In the genomic region with DNA sequence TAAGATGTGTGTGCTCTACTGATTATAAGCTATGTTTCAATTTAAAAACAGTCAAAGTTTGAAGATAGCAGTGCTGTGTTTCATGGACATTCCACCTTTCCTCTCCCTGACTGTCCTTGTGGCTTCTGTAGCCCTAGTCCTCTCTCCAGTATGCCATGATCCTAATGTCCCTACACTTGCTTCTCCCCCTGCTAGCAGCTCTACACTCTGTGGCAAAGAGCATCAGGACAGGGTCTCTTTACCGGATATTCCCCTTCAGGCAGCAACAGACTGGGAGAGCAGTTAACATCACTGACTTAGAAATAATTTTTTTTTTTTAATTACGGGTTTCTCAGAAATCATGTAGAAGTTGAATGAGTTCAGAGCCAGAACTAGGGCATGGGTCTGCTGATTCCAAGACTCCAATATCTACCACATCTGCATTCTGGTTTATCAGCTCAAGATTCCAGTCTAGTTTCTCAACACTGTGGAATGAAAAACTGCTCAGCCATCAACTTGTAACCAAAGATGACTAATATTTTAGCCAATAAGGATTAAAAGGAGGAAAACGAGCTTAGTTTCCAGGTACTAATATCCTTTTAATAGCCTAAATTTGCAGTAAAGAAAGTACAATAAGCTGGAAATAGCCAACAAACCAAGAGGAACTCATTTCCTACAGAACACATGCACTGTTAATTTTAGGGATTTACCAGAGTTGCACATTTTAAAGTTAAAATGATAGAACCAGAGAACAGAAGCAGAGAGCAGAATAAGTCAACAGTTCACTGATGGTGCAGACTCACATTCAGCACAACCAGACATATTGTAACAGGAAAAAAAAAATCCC, we compare ENCODE assay signal across 12 cellular contexts. TPM values are rescaled to one million over a fixed set of nuclear protein-coding genes. Genes with fewer than 3 reads are reported as not detected.
DNase-seq lines count a peak whose midpoint lies in the region; ATAC-seq and TF ChIP-seq lines count a peak whose summit lies in the region.
"Had no signal": no experiment of that assay in that cellular context is flagged by ENCODE, and none has a peak within 500 bp of the region (broad histone marks: within the 10 kb centered on the region; RNA-seq: fewer than 3 reads in every experiment).

No MANE protein-coding gene starts in this region.

- no peaks in the 10 kb centered on the region for H3K36me3 ChIP-seq in OCI-LY7 (ENCODE audit: insufficient read depth, low read length)
- H3K36me3 ChIP-seq: colonic mucosa, right lobe of liver had no signal

- H3K4me3 ChIP-seq in epithelial cell of proximal tubule (ENCODE audit: low read depth, low read length) (no peak overlapping the region), OCI-LY7 (ENCODE audit: low read depth, low read length, poor library complexity, severe bottlenecking) (no peak overlapping the region)
- H3K4me3 ChIP-seq: colonic mucosa, right lobe of liver had no signal

- H3K27ac Mint-ChIP-seq in osteocyte (ENCODE audit: unreplicated experiment) = peak overlapping the region; percentile 27
- H3K27ac Mint-ChIP-seq in activated CD8-positive, alpha-beta memory T cell treated with anti-CD3 and anti-CD28 coated beads, Interleukin-2, amount 10 ng/mL, durations not matched to agents 7 days and 5 days = no peak overlapping the region

- peaks cover 4% of the 10 kb centered on the region; the same call in 1 of the 2 replicates for H3K9me3 ChIP-seq in OCI-LY7 (ENCODE audit: low read length)
- H3K9me3 ChIP-seq: colonic mucosa, right lobe of liver had no signal

- DNase-seq in Daoy (ENCODE audit: low read depth) (peak; percentile 69), NCI-H69 (lab: John Stamatoyannopoulos, UW) (peak; percentile 18), epithelial cell of proximal tubule (ENCODE audit: low read depth) (peak; percentile 74), osteocyte (ENCODE audit: extremely low spot score, unreplicated experiment) (no peak), OCI-LY7 (ENCODE audit: low spot score) (no peak), NCI-H774 (lab: John Stamatoyannopoulos, UW) (no peak), NAMALWA (ENCODE audit: low spot score) (no peak)
- no peak for DNase-seq in activated CD8-positive, alpha-beta memory T cell treated with anti-CD3 and anti-CD28 coated beads, Interleukin-2, amount 10 ng/mL, durations not matched to agents 7 days and 5 days
- DNase-seq: colonic mucosa, DMS79, NCI-H2171 treated with DMSO at 0.1 percent for 48 hours, right lobe of liver had no signal

- no peak for ATAC-seq in activated CD8-positive, alpha-beta memory T cell treated with anti-CD3 and anti-CD28 coated beads, Interleukin-2, amount 10 ng/mL, durations not matched to agents 7 days and 5 days

- no peak overlapping the region for H3K4me2 ChIP-seq in OCI-LY7 (ENCODE audit: low read length)

- peaks cover 80% of the 10 kb centered on the region for H3K79me2 ChIP-seq in OCI-LY7 (ENCODE audit: insufficient read depth, low read depth, low read length)

- no peaks in the 10 kb centered on the region for H4K20me1 ChIP-seq in OCI-LY7 (ENCODE audit: insufficient read depth, low read length)

- H2AFZ ChIP-seq in OCI-LY7 (ENCODE audit: low read length) = no peak overlapping the region

- H3K9me3 Mint-ChIP-seq in osteocyte (ENCODE audit: unreplicated experiment) = no peaks in the 10 kb centered on the region
- peaks cover 3% of the 10 kb centered on the region for H3K9me3 Mint-ChIP-seq in activated CD8-positive, alpha-beta memory T cell treated with anti-CD3 and anti-CD28 coated beads, Interleukin-2, amount 10 ng/mL, durations not matched to agents 7 days and 5 days (ENCODE audit: low read depth)

- H3K4me1 Mint-ChIP-seq in osteocyte (ENCODE audit: unreplicated experiment) = peaks cover 19% of the 10 kb centered on the region
- peaks cover 19% of the 10 kb centered on the region for H3K4me1 Mint-ChIP-seq in activated CD8-positive, alpha-beta memory T cell treated with anti-CD3 and anti-CD28 coated beads, Interleukin-2, amount 10 ng/mL, durations not matched to agents 7 days and 5 days

- H3K27me3 Mint-ChIP-seq in osteocyte (ENCODE audit: unreplicated experiment) = no peaks in the 10 kb centered on the region
- H3K27me3 Mint-ChIP-seq in activated CD8-positive, alpha-beta memory T cell treated with anti-CD3 and anti-CD28 coated beads, Interleukin-2, amount 10 ng/mL, durations not matched to agents 7 days and 5 days = no peaks in the 10 kb centered on the region

- intact Hi-C loops in OCI-LY7 (cut with micrococcal nuclease; ENCODE audit: unreplicated experiment) = no loop called here

- H3K9me2 ChIP-seq in OCI-LY7 (ENCODE audit: insufficient read depth, low read length) = no peaks in the 10 kb centered on the region

- CTCF ChIA-PET in activated CD8-positive, alpha-beta memory T cell treated with anti-CD3 and anti-CD28 coated beads, Interleukin-2, amount 10 ng/mL, durations not matched to agents 7 days and 5 days (lab: Charles Lee) = no interaction called here
- CTCF ChIA-PET in OCI-LY7 (lab: Charles Lee; ENCODE audit: unreplicated experiment) = no interaction called here

- TF ChIP-seq CTCF in epithelial cell of proximal tubule (conservative IDR thresholded peaks at IDR 0.05; ENCODE audit: low read depth, low read length) (no peak), osteocyte (IDR thresholded peaks at IDR 0.05) (no peak), OCI-LY7 (conservative IDR thresholded peaks at IDR 0.05; ENCODE audit: low read length) (no peak)

- H3K36me3 Mint-ChIP-seq in osteocyte (ENCODE audit: unreplicated experiment) = peaks cover 8% of the 10 kb centered on the region
- H3K36me3 Mint-ChIP-seq in activated CD8-positive, alpha-beta memory T cell treated with anti-CD3 and anti-CD28 coated beads, Interleukin-2, amount 10 ng/mL, durations not matched to agents 7 days and 5 days = peaks cover 23% of the 10 kb centered on the region

- no peak overlapping the region for H3K4me3 Mint-ChIP-seq in osteocyte (ENCODE audit: unreplicated experiment)
- no peak overlapping the region for H3K4me3 Mint-ChIP-seq in activated CD8-positive, alpha-beta memory T cell treated with anti-CD3 and anti-CD28 coated beads, Interleukin-2, amount 10 ng/mL, durations not matched to agents 7 days and 5 days

- no peak overlapping the region for H3K27ac ChIP-seq in OCI-LY7 (ENCODE audit: low read depth, low read length, poor library complexity, severe bottlenecking)
- H3K27ac ChIP-seq: colonic mucosa, right lobe of liver had no signal

- no TSS peak for BruUV-seq in OCI-LY7 (replicated peaks; lab: Mats Ljungman, UMichigan)

- POLR2A ChIA-PET in OCI-LY7 (lab: Charles Lee) = interaction anchor here (0.6 to 2.7 kb wide), 7 partner anchors 9 to 128 kb away, joined by 3 to 12 read pairs (median 4); no protein-coding TSS in a partner anchor

- H3K4me1 ChIP-seq in OCI-LY7 (ENCODE audit: insufficient read depth, low read length, poor library complexity, severe bottlenecking) = peaks cover 39% of the 10 kb centered on the region
- H3K4me1 ChIP-seq: colonic mucosa had no signal

RNA-seq across cellular contexts. Expression of a gene that starts 45.2 kb away (rescaled TPM):
- 5.7 and 10.5 TPM in 2 replicates for total RNA-seq in Daoy (2014; rRNA removed; shearing (Covaris generic))
- total RNA-seq in epithelial cell of proximal tubule (10.2 and 16.0 TPM in 2 replicates), osteocyte (35.6 and 36.4 TPM in 2 replicates), OCI-LY7 (2022) (32.3 and 41.6 TPM in 2 replicates)
- total RNA-seq in activated CD8-positive, alpha-beta memory T cell treated with anti-CD3 and anti-CD28 coated beads, Interleukin-2, amount 10 ng/mL, durations not matched to agents 7 days and 5 days = 10 to 100 TPM; 31.2 to 33.4 TPM
- 12.2 and 17.4 TPM in 2 replicates for total RNA-seq in OCI-LY7 (2014; rRNA removed; shearing (Covaris generic))

Comparison
In these comparisons a context has a peak if more than half of its experiments do, and no peak if none do; other contexts are left out.
1. DNase-seq: peak in Daoy (single experiment), NCI-H69 (single experiment) and epithelial cell of proximal tubule (single experiment); none in osteocyte (single experiment), activated CD8-positive, alpha-beta memory T cell treated with anti-CD3 and anti-CD28 coated beads, Interleukin-2, amount 10 ng/mL, durations not matched to agents 7 days and 5 days (single experiment), OCI-LY7 (single experiment), NCI-H774 (single experiment) and NAMALWA (single experiment).